ENCODE assay signal across 17 cellular contexts in the genomic region with DNA sequence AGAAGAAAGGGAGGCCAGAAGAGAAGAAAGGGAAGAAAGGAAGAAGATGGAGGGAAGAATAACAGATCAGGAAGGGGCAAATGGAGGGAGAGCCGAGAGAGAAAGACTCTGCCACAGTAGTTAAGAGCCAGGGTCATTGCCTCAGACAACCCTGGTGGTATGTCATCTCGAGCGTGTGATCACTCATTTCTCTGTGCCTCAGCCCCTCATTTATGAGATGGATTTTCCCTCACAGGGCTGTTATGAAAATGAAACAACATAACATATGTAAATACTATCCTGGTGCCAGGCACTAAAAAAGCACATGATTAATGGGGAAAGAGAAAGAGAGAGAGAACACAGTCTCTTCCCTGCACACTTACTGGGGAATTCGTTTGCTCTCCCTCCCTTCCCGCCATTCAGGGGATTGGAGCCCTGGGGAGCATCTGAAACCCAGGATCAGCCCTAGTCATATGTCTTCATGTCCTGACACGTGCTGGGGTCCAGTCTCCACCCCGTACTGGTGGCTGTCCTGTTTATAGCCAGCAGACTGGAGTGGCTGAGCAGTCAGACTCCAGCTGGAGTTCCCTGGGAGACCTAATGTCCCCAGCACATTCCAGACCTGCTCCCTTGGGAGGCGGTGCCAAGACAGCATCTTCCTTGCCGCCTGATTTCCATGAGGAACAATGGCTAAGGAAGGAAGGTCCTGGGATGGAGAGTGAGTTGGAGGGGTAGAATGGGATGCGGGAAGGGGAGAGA. TPM values are rescaled to one million over a fixed set of nuclear protein-coding genes. Genes with fewer than 3 reads are reported as not detected.
DNase-seq lines count a peak whose midpoint lies in the region; ATAC-seq and TF ChIP-seq lines count a peak whose summit lies in the region.
"Had no signal": no experiment of that assay in that cellular context is flagged by ENCODE, and none has a peak within 500 bp of the region (broad histone marks: within the 10 kb centered on the region; RNA-seq: fewer than 3 reads in every experiment).

No MANE protein-coding gene starts in this region.

- no peaks in the 10 kb centered on the region for H3K4me1 Mint-ChIP-seq in activated T-cell treated with anti-CD3 and anti-CD28 coated beads, Interleukin-2, amount 50 U/mL, for 72 hours (ENCODE audit: low read depth)
- H3K4me1 Mint-ChIP-seq in activated T-cell treated with anti-CD3 and anti-CD28 coated beads, Interleukin-2, amount 50 U/mL, for 24 hours (ENCODE audit: low read depth): no peaks in the 10 kb centered on the region
- H3K4me1 Mint-ChIP-seq in WTC11: peaks cover 8% of the 10 kb centered on the region
- no peaks in the 10 kb centered on the region for H3K4me1 Mint-ChIP-seq in effector memory CD8-positive, alpha-beta T cell (ENCODE audit: low read depth in 2 of 2)

- H3K4me1 ChIP-seq in suprapubic skin: peaks cover 12% of the 10 kb centered on the region
- H3K4me1 ChIP-seq: BLaER1 had no signal

- peak overlapping the region in 1 of 2 donors; percentile 4 for H3K4me3 Mint-ChIP-seq in activated T-cell treated with anti-CD3 and anti-CD28 coated beads, Interleukin-2, amount 50 U/mL, for 72 hours
- H3K4me3 Mint-ChIP-seq in activated T-cell treated with anti-CD3 and anti-CD28 coated beads, Interleukin-2, amount 50 U/mL, for 24 hours: no peak overlapping the region
- no peak overlapping the region for H3K4me3 Mint-ChIP-seq in WTC11
- no peak overlapping the region for H3K4me3 Mint-ChIP-seq in effector memory CD8-positive, alpha-beta T cell

- TF ChIP-seq POLR2A in suprapubic skin (IDR thresholded peaks at IDR 0.05): no peak

- no peaks in the 10 kb centered on the region for H3K9me3 ChIP-seq in suprapubic skin

- H3K27ac ChIP-seq in suprapubic skin: peak overlapping the region; percentile 20
- H3K27ac ChIP-seq: BLaER1 had no signal

- TF ChIP-seq CTCF in WTC11 (IDR thresholded peaks at IDR 0.05): no peak
- TF ChIP-seq CTCF in suprapubic skin (IDR thresholded peaks at IDR 0.05): no peak

- H3K36me3 ChIP-seq in suprapubic skin: no peaks in the 10 kb centered on the region
- H3K36me3 ChIP-seq: BLaER1, HAP-1 had no signal

- no peak overlapping the region for H3K4me3 ChIP-seq in suprapubic skin
- H3K4me3 ChIP-seq: BLaER1, HAP-1 had no signal

- POLR2A ChIA-PET in WTC11 (lab: Charles Lee): no interaction called here

- H3K36me3 Mint-ChIP-seq in activated T-cell treated with anti-CD3 and anti-CD28 coated beads, Interleukin-2, amount 50 U/mL, for 72 hours (ENCODE audit: insufficient read depth in 2 of 2): no peaks in the 10 kb centered on the region
- no peaks in the 10 kb centered on the region for H3K36me3 Mint-ChIP-seq in activated T-cell treated with anti-CD3 and anti-CD28 coated beads, Interleukin-2, amount 50 U/mL, for 24 hours (ENCODE audit: low read depth)
- no peaks in the 10 kb centered on the region; the same call in 1 of the 2 replicates for H3K36me3 Mint-ChIP-seq in WTC11
- no peaks in the 10 kb centered on the region for H3K36me3 Mint-ChIP-seq in effector memory CD8-positive, alpha-beta T cell (ENCODE audit: insufficient read depth)

- peaks cover 24% of the 10 kb centered on the region for H3K27me3 Mint-ChIP-seq in activated T-cell treated with anti-CD3 and anti-CD28 coated beads, Interleukin-2, amount 50 U/mL, for 72 hours (ENCODE audit: low read depth)
- H3K27me3 Mint-ChIP-seq in activated T-cell treated with anti-CD3 and anti-CD28 coated beads, Interleukin-2, amount 50 U/mL, for 24 hours: peaks cover 45% of the 10 kb centered on the region
- peaks cover 14% of the 10 kb centered on the region for H3K27me3 Mint-ChIP-seq in WTC11 (ENCODE audit: low read depth)
- peaks cover 21 to 57% of the 10 kb centered on the region in 2 donors for H3K27me3 Mint-ChIP-seq in effector memory CD8-positive, alpha-beta T cell

- H3K9me3 Mint-ChIP-seq in activated T-cell treated with anti-CD3 and anti-CD28 coated beads, Interleukin-2, amount 50 U/mL, for 72 hours: peaks cover 0 to 2% of the 10 kb centered on the region in 2 donors
- H3K9me3 Mint-ChIP-seq in activated T-cell treated with anti-CD3 and anti-CD28 coated beads, Interleukin-2, amount 50 U/mL, for 24 hours: no peaks in the 10 kb centered on the region
- H3K9me3 Mint-ChIP-seq in WTC11: peaks cover 10% of the 10 kb centered on the region
- H3K9me3 Mint-ChIP-seq in effector memory CD8-positive, alpha-beta T cell: no peaks in the 10 kb centered on the region

- H3K27me3 ChIP-seq in suprapubic skin: no peaks in the 10 kb centered on the region
- H3K27me3 ChIP-seq: BLaER1 had no signal

- CTCF ChIA-PET in WTC11 (lab: Charles Lee): no interaction called here

- 49% methylated on average over 10 of the region's 10 CpGs for WGBS in suprapubic skin

- no peak for DNase-seq in activated T-cell treated with anti-CD3 and anti-CD28 coated beads, Interleukin-2, amount 50 U/mL, for 72 hours
- DNase-seq in activated T-cell treated with anti-CD3 and anti-CD28 coated beads, Interleukin-2, amount 50 U/mL, for 24 hours: no peak
- DNase-seq in WTC11 (ENCODE audit: low spot score) (no peak), islet precursor cell (peak; percentile 47), suprapubic skin (ENCODE audit: low spot score in 2 of 2) (peak in 1 of 2 donors; percentile 70)
- no peak for DNase-seq in effector memory CD8-positive, alpha-beta T cell
- DNase-seq: 8988T, EL, NCI-H1436 treated with DMSO at 0.1 percent for 48 hours, NCI-H2081, NCI-H2227 treated with DMSO at 0.1 percent for 48 hours, PC-3 had no signal

- ATAC-seq in activated T-cell treated with anti-CD3 and anti-CD28 coated beads, Interleukin-2, amount 50 U/mL, for 72 hours (replicated peaks in 1 of 2): peak in 1 of 2 donors; percentile 66
- ATAC-seq in WTC11 (peak; percentile 22; the same call in 1 of the 2 replicates), HG02938 (IDR thresholded peaks at IDR 0.05; ENCODE audit: unreplicated experiment) (no peak), HG03442 (IDR thresholded peaks at IDR 0.05; ENCODE audit: unreplicated experiment) (no peak)
- ATAC-seq in effector memory CD8-positive, alpha-beta T cell (replicated peaks): no peak
- ATAC-seq: PC-3, Right ventricle myocardium inferior had no signal

- TF ChIP-seq EP300 in suprapubic skin (IDR thresholded peaks at IDR 0.05): no peak

- peak overlapping the region; percentile 46 for H3K27ac Mint-ChIP-seq in activated T-cell treated with anti-CD3 and anti-CD28 coated beads, Interleukin-2, amount 50 U/mL, for 72 hours
- no peak overlapping the region for H3K27ac Mint-ChIP-seq in activated T-cell treated with anti-CD3 and anti-CD28 coated beads, Interleukin-2, amount 50 U/mL, for 24 hours
- no peak overlapping the region for H3K27ac Mint-ChIP-seq in WTC11
- H3K27ac Mint-ChIP-seq in effector memory CD8-positive, alpha-beta T cell: no peak overlapping the region

TF ChIP-seq in WTC11, 78 proteins besides CTCF, POLR2A, EP300 and RAD21:
- TF ChIP-seq ZNF423 (CRISPR knock-in tag; IDR thresholded peaks at IDR 0.05) (no peak), NFATC4 (CRISPR knock-in tag; IDR thresholded peaks at IDR 0.05) (no peak)
- TF ChIP-seq, protein P1, sequence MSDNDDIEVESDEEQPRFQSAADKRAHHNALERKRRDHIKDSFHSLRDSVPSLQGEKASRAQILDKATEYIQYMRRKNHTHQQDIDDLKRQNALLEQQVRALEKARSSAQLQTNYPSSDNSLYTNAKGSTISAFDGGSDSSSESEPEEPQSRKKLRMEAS (CRISPR knock-in tag; IDR thresholded peaks at IDR 0.05): no peak

RNA-seq across cellular contexts. Expression of a gene that starts 14.7 kb away (rescaled TPM):
- total RNA-seq in activated T-cell treated with anti-CD3 and anti-CD28 coated beads, Interleukin-2, amount 50 U/mL, for 72 hours: under 1 TPM in 1 of 2 donors, not detected in 1; 0.07 TPM
- total RNA-seq in WTC11 (2021) (76.9 to 85.4 TPM (median 79.9 TPM) in 3 replicates), suprapubic skin (100 to 1,000 TPM in 2 of 4 donors, 10 to 100 TPM in 2; 80.4 to 118 (median 95.8) TPM)

Comparison
In these comparisons a context has a peak if more than half of its experiments do, and no peak if none do; other contexts are left out.
1. RNA of a gene that starts 14.7 kb away (total RNA-seq): 80.4 to 118 TPM in suprapubic skin and 76.9 to 85.4 TPM in WTC11; 0.07 TPM in activated T-cell treated with anti-CD3 and anti-CD28 coated beads, Interleukin-2, amount 50 U/mL, for 72 hours; every median in the first group is over 10 times any median in the second.